Comparison of ENCODE assay signal across 13 cellular contexts in the genomic region with DNA sequence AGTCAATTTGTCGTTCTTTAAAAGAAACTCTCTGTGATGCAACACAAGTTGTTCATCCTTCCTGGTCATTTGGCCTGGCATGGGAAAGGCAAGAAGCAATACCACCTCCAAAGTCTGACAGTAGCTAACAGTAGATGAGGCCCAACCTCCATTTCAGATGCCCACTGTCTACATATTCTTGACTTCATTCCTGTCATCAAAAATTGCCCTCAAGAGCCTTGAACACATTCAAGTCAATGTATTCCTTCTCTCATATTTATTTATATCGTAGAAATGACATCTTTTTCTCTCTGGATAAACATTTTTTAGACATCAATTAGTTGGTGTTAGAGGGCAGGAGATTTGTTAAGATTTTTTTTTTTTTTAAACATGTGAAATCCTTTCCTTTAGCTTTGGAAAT. TPM values are rescaled to one million over a fixed set of nuclear protein-coding genes. Genes with fewer than 3 reads are reported as not detected.
DNase-seq lines count a peak whose midpoint lies in the region; ATAC-seq, FAIRE-seq and TF ChIP-seq lines count a peak whose summit lies in the region.
"Had no signal": no experiment of that assay in that cellular context is flagged by ENCODE, and none has a peak within 500 bp of the region (broad histone marks: within the 10 kb centered on the region; RNA-seq: fewer than 3 reads in every experiment).

No MANE protein-coding gene starts in this region.

- no peak for TF ChIP-seq RAD21 in H1 (IDR thresholded peaks at IDR 0.05 in 1 of 2, conservative IDR thresholded peaks at IDR 0.05 in 1 of 2; ENCODE audit: low read depth in 2 of 2, low read length in 2 of 2)

- H3K27me3 ChIP-seq in heart right ventricle (no peaks in the 10 kb centered on the region), H1 (replicated peaks in 1 of 4; ENCODE audit: control insufficient read depth in 3 of 4, extremely low read depth in 1 of 4, insufficient read depth in 3 of 4, low read length in 3 of 4) (no peaks in the 10 kb centered on the region; a peak in 1 of 7 replicates), uterus (no peaks in the 10 kb centered on the region)

- DNase-seq in heart right ventricle (no peak), cardiac septum (ENCODE audit: low spot score) (no peak), H1 (ENCODE audit: low read depth in 1 of 2, low spot score in 2 of 2) (no peak), uterus (no peak), kidney tubule cell (ENCODE audit: low spot score) (no peak)
- DNase-seq: CD8-positive, alpha-beta memory T cell; NCI-H1105; stimulated activated CD4-positive, alpha-beta T cell treated with anti-CD3 and anti-CD28 coated beads, Interleukin-1b, Interleukin-23, amount 100 ng/mL, for 48 hours had no signal

- H3K23me2 ChIP-seq in H1 (ENCODE audit: low read depth, low read length), result no peaks in the 10 kb centered on the region

- no peak overlapping the region for H2AK5ac ChIP-seq in H1 (ENCODE audit: low read depth, low read length)

- no peak overlapping the region for H3K56ac ChIP-seq in H1 (replicated peaks; ENCODE audit: insufficient read length, low read depth, low read length)

- H3K18ac ChIP-seq in H1 (ENCODE audit: extremely low read depth, low read length), result no peak overlapping the region

- no peak overlapping the region for H4K91ac ChIP-seq in H1 (replicated peaks; ENCODE audit: insufficient read length, low read length)

- no peaks in the 10 kb centered on the region for H3K79me2 ChIP-seq in H1 (ENCODE audit: control insufficient read depth in 1 of 2, insufficient read depth in 2 of 2, low read length in 2 of 2)

- no peak overlapping the region for H2BK15ac ChIP-seq in H1 (ENCODE audit: low read length)

- no peak overlapping the region for H3K4me2 ChIP-seq in H1 (ENCODE audit: insufficient read depth in 1 of 2, low read depth in 2 of 2, low read length in 2 of 2)

- FAIRE-seq in H1 (lab: Jason Lieb, UNC), result no peak
- FAIRE-seq: A204.1 had no signal

- H3K36me3 ChIP-seq in heart right ventricle (peaks cover 0 to 17% (median 0%) of the 10 kb centered on the region in 9 donors), H1 (ENCODE audit: control insufficient read depth in 2 of 4, insufficient read depth in 4 of 4, low read length in 3 of 4) (no peaks in the 10 kb centered on the region), mesodermal cell (ENCODE audit: control insufficient read depth, insufficient read depth, low read length) (peaks cover 44% of the 10 kb centered on the region), uterus (no peaks in the 10 kb centered on the region)

- POLR2A ChIA-PET in H1 (lab: Charles Lee; ENCODE audit: partially characterized antibody), result no interaction called here

- intact Hi-C loops in heart right ventricle (cut with DNase I) (loop anchor here in 1 of 10 donors (5.0 kb wide), 1 partner anchor 72 kb away; no protein-coding TSS in a partner anchor), cardiac septum (cut with DNase I) (loop anchor here (10.0 kb wide), 2 partner anchors 50 to 150 kb away; no protein-coding TSS in a partner anchor), uterus (cut with DNase I; ENCODE audit: low total_unique reads) (no loop called here)

- no peak overlapping the region for H3K4ac ChIP-seq in H1 (replicated peaks; ENCODE audit: insufficient read length, low read depth, low read length)

- H4K5ac ChIP-seq in H1 (ENCODE audit: insufficient read length, low read depth, low read length), result no peak overlapping the region

- H2BK20ac ChIP-seq in H1 (ENCODE audit: low read length), result no peak overlapping the region; the same call in 1 of the 2 replicates

- H3K9me3 ChIP-seq in heart right ventricle (peaks cover 0 to 7% (median 0%) of the 10 kb centered on the region in 11 donors), H1 (ENCODE audit: insufficient read depth in 2 of 2, low read depth in 1 of 2, low read length in 1 of 2) (peaks cover 0 to 2% of the 10 kb centered on the region in 2 experiments; a peak in 1 of 4 replicates), mesodermal cell (ENCODE audit: control insufficient read depth, low read length) (peaks cover 7% of the 10 kb centered on the region), uterus (no peaks in the 10 kb centered on the region)

- H2BK12ac ChIP-seq in H1 (ENCODE audit: low read depth, low read length), result no peak overlapping the region

- H3K4me1 ChIP-seq in heart right ventricle, result peaks cover 26 to 99% (median 67%) of the 10 kb centered on the region in 9 donors
- H3K4me1 ChIP-seq in H1 (replicated peaks in 1 of 4; ENCODE audit: control insufficient read depth in 3 of 4, insufficient read depth in 4 of 4, low read length in 3 of 4), result peaks cover 3 to 10% (median 4%) of the 10 kb centered on the region in 4 experiments
- H3K4me1 ChIP-seq in mesodermal cell (ENCODE audit: control insufficient read depth, insufficient read depth, low read length, poor library complexity, severe bottlenecking), result peaks cover 28% of the 10 kb centered on the region
- peaks cover 0 to 11% of the 10 kb centered on the region in 2 donors for H3K4me1 ChIP-seq in uterus

- no peak overlapping the region for H4K8ac ChIP-seq in H1 (ENCODE audit: extremely low read depth, insufficient read depth, low read length)

- H3K9ac ChIP-seq in H1 (replicated peaks in 1 of 4; ENCODE audit: extremely low read depth in 1 of 4, low read depth in 3 of 4, low read length in 3 of 4), result no peak overlapping the region

- no peak overlapping the region for H3K23ac ChIP-seq in H1 (ENCODE audit: insufficient read length)

- H2BK5ac ChIP-seq in H1 (ENCODE audit: low read depth, low read length), result peak overlapping the region; percentile 8; the same call in 1 of the 2 replicates

- no peak overlapping the region for H3K4me3 ChIP-seq in heart right ventricle
- no peak overlapping the region for H3K4me3 ChIP-seq in H1 (ENCODE audit: extremely low read depth in 1 of 4, insufficient read depth in 2 of 4, low read depth in 3 of 4, low read length in 4 of 4)
- no peak overlapping the region for H3K4me3 ChIP-seq in mesodermal cell (ENCODE audit: extremely low read depth, insufficient read depth, low read length, poor library complexity, severe bottlenecking)
- no peak overlapping the region for H3K4me3 ChIP-seq in uterus

- no peak for TF ChIP-seq EP300 in H1 (IDR thresholded peaks at IDR 0.05; ENCODE audit: borderline replicate concordance in 1 of 2, low read depth in 2 of 2, low read length in 2 of 2)

- CTCF ChIA-PET in H1 (lab: Charles Lee; ENCODE audit: partially characterized antibody), result interaction anchor here (1.0 kb wide), 1 partner anchor 23 kb away, joined by 3 read pairs; no protein-coding TSS in a partner anchor

- no peak overlapping the region for H2BK120ac ChIP-seq in H1 (replicated peaks; ENCODE audit: low read depth, low read length)

- H4K20me1 ChIP-seq in H1 (replicated peaks in 1 of 2; ENCODE audit: control insufficient read depth in 1 of 2, insufficient read depth in 2 of 2, low read length in 2 of 2), result no peaks in the 10 kb centered on the region

- no peak overlapping the region for H3K14ac ChIP-seq in H1 (ENCODE audit: insufficient read length)

- H2AFZ ChIP-seq in H1 (ENCODE audit: low read length), result no peak overlapping the region

- no peak for TF ChIP-seq POLR2A in H1 (IDR thresholded peaks at IDR 0.05; ENCODE audit: control extremely low read depth in 1 of 2, low read depth in 2 of 2, low read length in 2 of 2)
- no peak for TF ChIP-seq POLR2A in uterus (IDR thresholded peaks at IDR 0.05)

- no peak for TF ChIP-seq CTCF in heart right ventricle (IDR thresholded peaks at IDR 0.05)
- TF ChIP-seq CTCF in H1 (IDR thresholded peaks at IDR 0.05; ENCODE audit: control extremely low read depth in 1 of 3, insufficient read depth in 1 of 3, low read depth in 1 of 3, low read length in 3 of 3), result no peak
- TF ChIP-seq CTCF in uterus (IDR thresholded peaks at IDR 0.05), result no peak

- WGBS in heart right ventricle, 2 donors, result 61 to 90% methylated on average over 2 of the region's 2 CpGs
- WGBS in H1 (ENCODE audit: extremely low coverage in 1 of 2, insufficient coverage in 1 of 2, insufficient read length in 1 of 2, insufficient replicate concordance in 2 of 2, low coverage in 1 of 2, low lambda C conversion rate in 2 of 2, missing lambda C conversion rate in 1 of 2), 2 experiments, result 82% methylated on average over 2 of the region's 2 CpGs; no CpG with 5 or more reads in 1 of the 2 experiments
- 80 to 88% methylated on average over 1 of the region's 2 CpGs for WGBS in mesodermal cell (ENCODE audit: insufficient coverage in 2 of 2), 2 experiments

- ATAC-seq in heart right ventricle, result no peak
- ATAC-seq in HG02973 (IDR thresholded peaks at IDR 0.05; ENCODE audit: unreplicated experiment), result no peak
- ATAC-seq in HG02571 (IDR thresholded peaks at IDR 0.05; ENCODE audit: unreplicated experiment), result no peak

- peak overlapping the region in 9 of 10 donors; percentile 31 to 95 (median 60) for H3K27ac ChIP-seq in heart right ventricle
- no peak overlapping the region for H3K27ac ChIP-seq in H1 (ENCODE audit: low read depth, low read length)
- peak overlapping the region; percentile 82 for H3K27ac ChIP-seq in mesodermal cell (ENCODE audit: low read depth, low read length, severe bottlenecking)
- peak overlapping the region; percentile 56 to 75 for H3K27ac ChIP-seq in uterus
- H3K27ac ChIP-seq: VCaP had no signal

- peaks cover 2% of the 10 kb centered on the region; the same call in 1 of the 2 replicates for H3K79me1 ChIP-seq in H1 (ENCODE audit: low read depth, low read length)

TF ChIP-seq in H1, 55 proteins besides CTCF, POLR2A, EP300 and RAD21 (continues in another document):
- TF ChIP-seq TAF7 (optimal IDR thresholded peaks at IDR 0.05; ENCODE audit: borderline replicate concordance, low read depth, low read length), result no peak
- no peak for TF ChIP-seq BRCA1 (IDR thresholded peaks at IDR 0.05; ENCODE audit: low read depth, low read length)
- TF ChIP-seq HDAC2 (IDR thresholded peaks at IDR 0.05; ENCODE audit: borderline replicate concordance in 1 of 2, low read depth in 2 of 2, low read length in 2 of 2), result no peak
- no peak for TF ChIP-seq MAFK (IDR thresholded peaks at IDR 0.05; ENCODE audit: low read depth, low read length)

RNA-seq across cellular contexts. Expression of a gene that starts 33.7 kb away (rescaled TPM):
- 100 to 1,000 TPM; 522 to 816 (median 606) TPM for total RNA-seq in heart right ventricle
- polyA plus RNA-seq in heart right ventricle, result 100 to 1,000 TPM; 119 to 363 TPM
- 473 TPM for total RNA-seq in cardiac septum
- total RNA-seq in H1 (2021; fragmentation: NEBNext Ultra II Directional; extraction: Animal tissue kit (Norgen Biotek cat#: 25700)), result 51.2 and 52.1 TPM in 2 replicates
- 51.7 and 62.6 TPM in 2 replicates for polyA plus RNA-seq in H1 (2011; rRNA removed)
- 47.8 TPM for polyA plus RNA-seq in H1 (2011; cell fraction: cytosol; rRNA removed)
- polyA plus RNA-seq in H1 (2011; cell fraction: nucleus; rRNA removed), result 52.0 TPM
- polyA plus RNA-seq in H1 (2012, experiment 1 of 2), result 21.9 to 32.8 TPM (median 29.3 TPM) in 4 replicates
- polyA plus RNA-seq in H1 (2012, experiment 2 of 2), result 3.3 TPM
- 31.2 TPM for polyA plus RNA-seq in H1 (2013, experiment 1 of 2)
- 33.9 TPM for polyA plus RNA-seq in H1 (2013, experiment 2 of 2)
- polyA minus RNA-seq in H1 (2011; rRNA and poly(A)+ RNA removed), result 90.3 and 144 TPM in 2 replicates
- polyA minus RNA-seq in H1 (2011; cell fraction: cytosol; rRNA and poly(A)+ RNA removed), result 36.0 TPM
- polyA minus RNA-seq in H1 (2011; cell fraction: nucleus; rRNA and poly(A)+ RNA removed), result 71.3 TPM
- 23.9 TPM for polyA plus RNA-seq in mesodermal cell (2013, experiment 1 of 2)
- 19.0 TPM for polyA plus RNA-seq in mesodermal cell (2013, experiment 2 of 2)
- total RNA-seq in uterus, result 100 to 1,000 TPM in 2 of 4 donors, 10 to 100 TPM in 2; 41.2 to 128 (median 97.3) TPM
